In the genomic region with DNA sequence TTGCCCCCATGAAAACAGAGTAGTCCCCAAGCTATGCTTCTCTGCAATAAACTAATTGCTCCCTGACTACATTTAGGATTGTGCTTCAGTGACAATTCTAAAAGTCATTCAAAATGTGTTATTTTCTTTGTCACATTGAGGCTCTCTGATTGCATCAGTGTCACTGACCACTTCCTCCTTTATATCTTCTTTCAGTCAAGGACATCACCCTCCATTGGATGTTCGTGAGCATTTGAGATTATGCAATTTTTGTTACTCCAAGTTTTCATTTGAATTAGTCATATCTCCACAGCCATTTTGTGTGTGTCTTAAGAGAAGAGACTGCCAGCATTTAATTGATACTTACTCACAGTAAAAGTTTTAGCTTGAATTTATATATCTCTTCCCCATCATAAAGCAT, we compare ENCODE assay signal across 16 cellular contexts.
"Had no signal": no experiment of that assay in that cellular context is flagged by ENCODE, and none has a peak within 500 bp of the region (broad histone marks: within the 10 kb centered on the region; RNA-seq: fewer than 3 reads in every experiment).

No MANE protein-coding gene starts in this region.

- H3K4me3 ChIP-seq: coronary artery, lung, right lobe of liver, tibial nerve had no signal

- ATAC-seq: foreskin keratinocyte; left colon; naive thymus-derived CD4-positive, alpha-beta T cell; right lobe of liver; stimulated activated effector memory CD8-positive, alpha-beta T cell treated with anti-CD3 and anti-CD28 coated beads, Interleukin-12 subunit alpha, Interleukin-12 subunit beta, amount 100 ng/mL, for 72 hours; WTC11 had no signal

- H3K27me3 ChIP-seq: foreskin keratinocyte, neutrophil, right lobe of liver, tibial nerve had no signal

- DNase-seq: activated CD4-positive, alpha-beta T cell treated with anti-CD3 and anti-CD28 coated beads for 48 hours; activated naive CD4-positive, alpha-beta T cell treated with anti-CD3 and anti-CD28 coated beads for 36 hours; central memory CD4-positive, alpha-beta T cell; effector CD4-positive, alpha-beta T cell; foreskin keratinocyte; head of caudate nucleus; left colon; naive thymus-derived CD4-positive, alpha-beta T cell; right lobe of liver; T-helper 9 cell had no signal

- H3K36me3 ChIP-seq: neutrophil, right lobe of liver, tibial nerve had no signal
